8 cellular contexts compared by ENCODE assay signal in the genomic region with DNA sequence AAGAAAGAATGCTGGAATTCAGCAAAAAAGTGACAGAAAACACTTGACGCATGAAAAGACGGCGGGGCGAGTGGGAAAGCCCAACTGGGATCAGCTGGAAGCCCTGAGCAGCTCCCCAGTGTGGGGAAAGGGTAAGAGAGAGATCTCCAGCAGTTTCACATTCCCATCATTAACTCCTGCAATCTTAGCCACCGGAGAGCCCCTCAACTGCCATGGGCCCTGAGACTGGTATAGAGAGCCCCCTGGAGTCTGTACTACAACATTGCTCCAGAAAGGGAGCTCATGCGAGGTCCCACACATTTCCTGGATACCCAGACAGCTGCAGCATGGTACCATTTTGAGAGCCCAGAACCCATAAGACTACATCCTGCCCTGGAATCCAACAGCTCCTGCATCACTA. TPM values are rescaled to one million over a fixed set of nuclear protein-coding genes. Genes with fewer than 3 reads are reported as not detected.
DNase-seq lines count a peak whose midpoint lies in the region; ATAC-seq and TF ChIP-seq lines count a peak whose summit lies in the region.

No MANE protein-coding gene starts in this region.

- intact Hi-C loops in gastrocnemius medialis (cut with DNase I; ENCODE audit: low total_unique reads): no loop called here

- H3K4me1 ChIP-seq in gastrocnemius medialis: no peaks in the 10 kb centered on the region

- in situ Hi-C loops in gastrocnemius medialis (cut with MboI; ENCODE audit: low sequenced_read_pairs in 4 of 4): no loop called here

- no peaks in the 10 kb centered on the region for H3K36me3 ChIP-seq in gastrocnemius medialis

- peak; percentile 55 for TF ChIP-seq CTCF in GM12872 (IDR thresholded peaks at IDR 0.05; ENCODE audit: insufficient read depth, low read depth, low read length)
- no peak for TF ChIP-seq CTCF in gastrocnemius medialis (IDR thresholded peaks at IDR 0.05 in 4 of 5, conservative IDR thresholded peaks at IDR 0.05 in 1 of 5)

- no peaks in the 10 kb centered on the region for H3K9me3 Mint-ChIP-seq in activated T-helper 17 cell treated with anti-CD3 and anti-CD28 coated beads, Interleukin-2, amount 50 U/mL, for 72 hours

- H3K36me3 Mint-ChIP-seq in activated T-helper 17 cell treated with anti-CD3 and anti-CD28 coated beads, Interleukin-2, amount 50 U/mL, for 72 hours (ENCODE audit: low read depth): no peaks in the 10 kb centered on the region

- no peaks in the 10 kb centered on the region for H3K4me1 Mint-ChIP-seq in activated T-helper 17 cell treated with anti-CD3 and anti-CD28 coated beads, Interleukin-2, amount 50 U/mL, for 72 hours

- peaks cover 35% of the 10 kb centered on the region for H3K27me3 Mint-ChIP-seq in activated T-helper 17 cell treated with anti-CD3 and anti-CD28 coated beads, Interleukin-2, amount 50 U/mL, for 72 hours

- no peaks in the 10 kb centered on the region for H3K9me3 ChIP-seq in gastrocnemius medialis

- DNase-seq in Jurkat, Clone E6-1 (ENCODE audit: low read depth, low spot score): peak; percentile 15
- DNase-seq in lung microvascular endothelial cell (ENCODE audit: low read depth in 2 of 2) (peak; percentile 35 to 40), gastrocnemius medialis (no peak), epidermal melanocyte (ENCODE audit: insufficient read length, low spot score) (no peak), NCI-H1105 treated with DMSO at 0.1 percent for 48 hours (lab: John Stamatoyannopoulos, UW) (no peak)

- H3K27me3 ChIP-seq in gastrocnemius medialis: peaks cover 0 to 5% (median 2%) of the 10 kb centered on the region in 3 donors

- no peak for TF ChIP-seq POLR2A in gastrocnemius medialis (IDR thresholded peaks at IDR 0.05)

- H3K4me3 Mint-ChIP-seq in activated T-helper 17 cell treated with anti-CD3 and anti-CD28 coated beads, Interleukin-2, amount 50 U/mL, for 72 hours: no peak overlapping the region

- H3K4me3 ChIP-seq in Jurkat, Clone E6-1 (ENCODE audit: low read length): no peak overlapping the region
- no peak overlapping the region for H3K4me3 ChIP-seq in gastrocnemius medialis

- H3K27ac Mint-ChIP-seq in activated T-helper 17 cell treated with anti-CD3 and anti-CD28 coated beads, Interleukin-2, amount 50 U/mL, for 72 hours: no peak overlapping the region

- H3K27ac ChIP-seq in gastrocnemius medialis: no peak overlapping the region

- ATAC-seq in activated T-helper 17 cell treated with anti-CD3 and anti-CD28 coated beads, Interleukin-2, amount 50 U/mL, for 72 hours (replicated peaks): peak; percentile 37
- ATAC-seq in gastrocnemius medialis: no peak
- no peak for ATAC-seq in HG02938 (IDR thresholded peaks at IDR 0.05; ENCODE audit: unreplicated experiment)

RNA-seq across cellular contexts. Expression of a gene that starts 31.1 kb away (rescaled TPM):
- not detected for polyA plus RNA-seq in Jurkat, Clone E6-1 (2012; ENCODE audit: insufficient read depth, insufficient read length)
- not detected for total RNA-seq in activated T-helper 17 cell treated with anti-CD3 and anti-CD28 coated beads, Interleukin-2, amount 50 U/mL, for 72 hours
- total RNA-seq in lung microvascular endothelial cell (0.79 and 0.87 TPM in 2 replicates), gastrocnemius medialis (not detected)

RNA-seq across cellular contexts. Expression of a gene that starts 32.9 kb away (rescaled TPM):
- not detected for polyA plus RNA-seq in Jurkat, Clone E6-1 (2012; ENCODE audit: insufficient read depth, insufficient read length)
- total RNA-seq in activated T-helper 17 cell treated with anti-CD3 and anti-CD28 coated beads, Interleukin-2, amount 50 U/mL, for 72 hours: not detected
- not detected in 2 replicates for total RNA-seq in lung microvascular endothelial cell
- 1 to 10 TPM in 2 of 4 donors, not detected in 2; 2.5 to 3.9 TPM for total RNA-seq in gastrocnemius medialis

RNA-seq across cellular contexts. Expression of a gene that starts 44.7 kb away (rescaled TPM):
- not detected for polyA plus RNA-seq in Jurkat, Clone E6-1 (2012; ENCODE audit: insufficient read depth, insufficient read length)
- total RNA-seq in activated T-helper 17 cell treated with anti-CD3 and anti-CD28 coated beads, Interleukin-2, amount 50 U/mL, for 72 hours: not detected
- total RNA-seq in lung microvascular endothelial cell: not detected in 2 replicates
- total RNA-seq in gastrocnemius medialis: 10 to 100 TPM in 3 of 4 donors, 1 to 10 TPM in 1; 2.0 to 67.5 (median 42.8) TPM

Comparison
In these comparisons a context has a peak if more than half of its experiments do, and no peak if none do; other contexts are left out.
1. DNase-seq: peak in Jurkat, Clone E6-1 (single experiment) and lung microvascular endothelial cell (2 of 2); none in gastrocnemius medialis (0 of 2), epidermal melanocyte (single experiment) and NCI-H1105 treated with DMSO at 0.1 percent for 48 hours (single experiment).